In genomic region chr16:8959921-8960787, GRCh38 we compare ENCODE assay signal across 1 cellular context.
A peak's percentile ranks its signal among the peaks of the same experiment; 100 is the strongest.
TF ChIP-seq lines count a peak whose summit lies in the region.

No MANE protein-coding gene starts in this region.

TF ChIP-seq in HepG2, 621 proteins besides CTCF, POLR2A, EP300 and RAD21 (continued from another document and continues in another):
- TF ChIP-seq ZBTB46 (CRISPR knock-in tag; IDR thresholded peaks at IDR 0.05; ENCODE audit: borderline replicate concordance) (0 out of 2 replicates have a peak, but pooled peaks have one; percentile 17), ZFY (CRISPR knock-in tag; IDR thresholded peaks at IDR 0.05) (peak; percentile 27; the same call in 1 of the 2 replicates), TCF12 (IDR thresholded peaks at IDR 0.05) (no peak), TCF12 (CRISPR knock-in tag; IDR thresholded peaks at IDR 0.05) (no peak), ZBTB37 (CRISPR knock-in tag; IDR thresholded peaks at IDR 0.05) (no peak), GATAD2A (CRISPR knock-in tag; IDR thresholded peaks at IDR 0.05) (peak; percentile 92), HNRNPH1 (optimal IDR thresholded peaks at IDR 0.05; ENCODE audit: low read depth, low read length) (no peak), ZNF20 (CRISPR knock-in tag; IDR thresholded peaks at IDR 0.05) (no peak), FOXK1 (CRISPR knock-in tag; IDR thresholded peaks at IDR 0.05; ENCODE audit: borderline replicate concordance, low read depth) (peak; percentile 70; the same call in 1 of the 2 replicates), ZNF256 (CRISPR knock-in tag; conservative IDR thresholded peaks at IDR 0.05) (no peak), KDM2A (CRISPR knock-in tag; IDR thresholded peaks at IDR 0.05; ENCODE audit: borderline replicate concordance, low read depth) (peak; percentile 65), REPIN1 (CRISPR knock-in tag; IDR thresholded peaks at IDR 0.05; ENCODE audit: borderline replicate concordance, low read depth) (peak; percentile 95), GLI4 (CRISPR knock-in tag; IDR thresholded peaks at IDR 0.05; ENCODE audit: borderline replicate concordance) (0 out of 2 replicates have a peak, but pooled peaks have one; percentile 20), ZNF44 (CRISPR knock-in tag; IDR thresholded peaks at IDR 0.05) (peak; percentile 54; the same call in 1 of the 2 replicates), MBD4 (IDR thresholded peaks at IDR 0.05; ENCODE audit: borderline replicate concordance, low read length) (0 out of 2 replicates have a peak, but pooled peaks have one; percentile 57), NFATC3 (CRISPR knock-in tag; IDR thresholded peaks at IDR 0.05) (peak; percentile 57; the same call in 1 of the 2 replicates), SAFB2 (CRISPR knock-in tag; IDR thresholded peaks at IDR 0.05; ENCODE audit: borderline replicate concordance, low read depth) (0 out of 2 replicates have a peak, but pooled peaks have one; percentile 47), RERE (CRISPR knock-in tag; IDR thresholded peaks at IDR 0.05; ENCODE audit: low read depth) (0 out of 2 replicates have a peak, but pooled peaks have one; percentile 71), ZNF446 (CRISPR knock-in tag; IDR thresholded peaks at IDR 0.05) (no peak), CCAR2 (optimal IDR thresholded peaks at IDR 0.05; ENCODE audit: low read depth, low read length) (peak; percentile 89), HMG20A (CRISPR knock-in tag; IDR thresholded peaks at IDR 0.05; ENCODE audit: borderline replicate concordance) (peak; percentile 76), HDAC1 (CRISPR knock-in tag; IDR thresholded peaks at IDR 0.05) (peak; percentile 98), ZNF441 (CRISPR knock-in tag; IDR thresholded peaks at IDR 0.05; ENCODE audit: borderline replicate concordance) (peak; percentile 68; the same call in 1 of the 2 replicates), YEATS2 (CRISPR knock-in tag; IDR thresholded peaks at IDR 0.05; ENCODE audit: borderline replicate concordance) (peak; percentile 55; the same call in 1 of the 2 replicates), ARID5B (CRISPR knock-in tag; IDR thresholded peaks at IDR 0.05) (peak; percentile 93), MED1 (CRISPR knock-in tag; IDR thresholded peaks at IDR 0.05) (peak; percentile 49; the same call in 1 of the 2 replicates), IRF2 (CRISPR knock-in tag; IDR thresholded peaks at IDR 0.05) (peak; percentile 87), ZNF512 (CRISPR knock-in tag; IDR thresholded peaks at IDR 0.05) (peak; percentile 57; the same call in 1 of the 2 replicates), ISX (CRISPR knock-in tag; conservative IDR thresholded peaks at IDR 0.05) (no peak), MTA1 (CRISPR knock-in tag; IDR thresholded peaks at IDR 0.05; ENCODE audit: borderline replicate concordance) (peak; percentile 68; the same call in 1 of the 2 replicates), ZNF138 (CRISPR knock-in tag; IDR thresholded peaks at IDR 0.05; ENCODE audit: low read depth) (peak; percentile 31; the same call in 1 of the 2 replicates), ZNF225 (CRISPR knock-in tag; IDR thresholded peaks at IDR 0.05) (peak; percentile 41; the same call in 1 of the 2 replicates), ZNF878 (CRISPR knock-in tag; IDR thresholded peaks at IDR 0.05) (peak; percentile 54; the same call in 1 of the 2 replicates), ETV6 (CRISPR knock-in tag; conservative IDR thresholded peaks at IDR 0.05) (0 out of 2 replicates have a peak, but pooled peaks have one; percentile 38), MYNN (CRISPR knock-in tag; IDR thresholded peaks at IDR 0.05; ENCODE audit: low read depth) (peak; percentile 10; the same call in 1 of the 2 replicates), ZNF607 (CRISPR knock-in tag; IDR thresholded peaks at IDR 0.05; ENCODE audit: borderline replicate concordance) (peak; percentile 75; the same call in 1 of the 2 replicates), FUBP1 (CRISPR knock-in tag; IDR thresholded peaks at IDR 0.05; ENCODE audit: borderline replicate concordance) (no peak), DDIT3 (CRISPR knock-in tag; IDR thresholded peaks at IDR 0.05) (no peak), NFRKB (IDR thresholded peaks at IDR 0.05) (no peak), HNF4G (IDR thresholded peaks at IDR 0.05; ENCODE audit: borderline replicate concordance, low read depth, low read length) (peak; percentile 94), HNF4G (CRISPR knock-in tag; IDR thresholded peaks at IDR 0.05; ENCODE audit: borderline replicate concordance, low read depth) (peak; percentile 70; the same call in 1 of the 2 replicates), SIN3B (IDR thresholded peaks at IDR 0.05; ENCODE audit: low read length) (peak; percentile 65; the same call in 1 of the 2 replicates), ZNF34 (CRISPR knock-in tag; IDR thresholded peaks at IDR 0.05; ENCODE audit: borderline replicate concordance) (0 out of 2 replicates have a peak, but pooled peaks have one; percentile 46), BCL3 (CRISPR knock-in tag; IDR thresholded peaks at IDR 0.05) (peak; percentile 16; the same call in 1 of the 2 replicates)
